ENCODE assay signal across 9 cellular contexts in genomic region chr22:45608763-45609180, GRCh38.
DNase-seq lines count a peak whose midpoint lies in the region; ATAC-seq and TF ChIP-seq lines count a peak whose summit lies in the region.
"Had no signal": no experiment of that assay in that cellular context is flagged by ENCODE, and none has a peak within 500 bp of the region (broad histone marks: within the 10 kb centered on the region; RNA-seq: fewer than 3 reads in every experiment).

No MANE protein-coding gene starts in this region.

- H3K27me3 Mint-ChIP-seq in activated CD4-positive, alpha-beta memory T cell treated with anti-CD3 and anti-CD28 coated beads, Interleukin-2, amount 10 ng/mL, durations not matched to agents 7 days and 5 days: peaks cover 5% of the 10 kb centered on the region
- H3K27me3 Mint-ChIP-seq in immature natural killer cell (ENCODE audit: low read depth in 3 of 3): peaks cover 1 to 9% (median 3%) of the 10 kb centered on the region in 3 donors

- ATAC-seq in GM19023 (IDR thresholded peaks at IDR 0.05; ENCODE audit: unreplicated experiment) (no peak), HG03095 (IDR thresholded peaks at IDR 0.05; ENCODE audit: unreplicated experiment) (no peak), GM21390 (IDR thresholded peaks at IDR 0.05; ENCODE audit: unreplicated experiment) (no peak)

- H3K27me3 ChIP-seq in testis: no peaks in the 10 kb centered on the region

- no peaks in the 10 kb centered on the region for H3K36me3 Mint-ChIP-seq in activated CD4-positive, alpha-beta memory T cell treated with anti-CD3 and anti-CD28 coated beads, Interleukin-2, amount 10 ng/mL, durations not matched to agents 7 days and 5 days (ENCODE audit: low read depth)
- H3K36me3 Mint-ChIP-seq in immature natural killer cell: no peaks in the 10 kb centered on the region

- H3K36me3 ChIP-seq in testis (ENCODE audit: low read depth, missing control alignments): no peaks in the 10 kb centered on the region

- peaks cover 45% of the 10 kb centered on the region for H3K4me1 Mint-ChIP-seq in activated CD4-positive, alpha-beta memory T cell treated with anti-CD3 and anti-CD28 coated beads, Interleukin-2, amount 10 ng/mL, durations not matched to agents 7 days and 5 days
- H3K4me1 Mint-ChIP-seq in immature natural killer cell: peaks cover 14 to 26% of the 10 kb centered on the region in 2 donors

- POLR2A ChIA-PET in activated CD4-positive, alpha-beta memory T cell treated with anti-CD3 and anti-CD28 coated beads, Interleukin-2, amount 10 ng/mL, durations not matched to agents 7 days and 5 days (lab: Charles Lee): interaction anchor here (0.6 kb wide), 2 partner anchors 31 to 273 kb away, joined by 3 read pairs; no protein-coding TSS in a partner anchor

- no peak overlapping the region for H3K4me3 Mint-ChIP-seq in activated CD4-positive, alpha-beta memory T cell treated with anti-CD3 and anti-CD28 coated beads, Interleukin-2, amount 10 ng/mL, durations not matched to agents 7 days and 5 days
- peak overlapping the region in 4 of 5 donors; percentile 67 to 85 (median 72) for H3K4me3 Mint-ChIP-seq in immature natural killer cell

- H3K4me1 ChIP-seq in testis: no peaks in the 10 kb centered on the region

- H3K4me3 ChIP-seq in AG09309 (ENCODE audit: control insufficient read depth, low read depth, low read length) (no peak overlapping the region), testis (no peak overlapping the region)

- peak overlapping the region; percentile 93 for H3K27ac Mint-ChIP-seq in activated CD4-positive, alpha-beta memory T cell treated with anti-CD3 and anti-CD28 coated beads, Interleukin-2, amount 10 ng/mL, durations not matched to agents 7 days and 5 days
- peak overlapping the region; percentile 59 to 96 (median 88) for H3K27ac Mint-ChIP-seq in immature natural killer cell

- no peaks in the 10 kb centered on the region for H3K9me3 ChIP-seq in testis

- TF ChIP-seq CTCF in AG09309 (IDR thresholded peaks at IDR 0.05; ENCODE audit: control insufficient read depth, insufficient read depth, low read depth, low read length, missing control alignments) (no peak), testis (IDR thresholded peaks at IDR 0.05) (no peak)

- no peak for TF ChIP-seq POLR2A in testis (IDR thresholded peaks at IDR 0.05)

- CTCF ChIA-PET in activated CD4-positive, alpha-beta memory T cell treated with anti-CD3 and anti-CD28 coated beads, Interleukin-2, amount 10 ng/mL, durations not matched to agents 7 days and 5 days (lab: Charles Lee): interaction anchor here (0.6 to 0.7 kb wide), 2 partner anchors 35 to 36 kb away, joined by 3 read pairs; no protein-coding TSS in a partner anchor

- no peaks in the 10 kb centered on the region for H3K9me3 Mint-ChIP-seq in activated CD4-positive, alpha-beta memory T cell treated with anti-CD3 and anti-CD28 coated beads, Interleukin-2, amount 10 ng/mL, durations not matched to agents 7 days and 5 days
- H3K9me3 Mint-ChIP-seq in immature natural killer cell: no peaks in the 10 kb centered on the region

- H3K27ac ChIP-seq in testis: no peak overlapping the region

- WGBS in testis, 2 donors: 81 to 89% methylated on average over 8 of the region's 8 CpGs

- intact Hi-C loops in testis (cut with DNase I; ENCODE audit: low total_unique reads): no loop called here

- peak; percentile 66 for DNase-seq in AG09309 (ENCODE audit: low read depth)
- DNase-seq in HT1080 (ENCODE audit: low read depth): peak; percentile 99
- peak; percentile 61 for DNase-seq in activated CD4-positive, alpha-beta memory T cell treated with anti-CD3 and anti-CD28 coated beads, Interleukin-2, amount 10 ng/mL, durations not matched to agents 7 days and 5 days
- peak; percentile 32 to 40 (median 36) for DNase-seq in immature natural killer cell
- DNase-seq in testis: no peak
- DNase-seq: stimulated activated CD4-positive, alpha-beta T cell treated with anti-CD3 and anti-CD28 coated beads, Interleukin-2, amount 100 ng/mL, for 48 hours had no signal
